In genomic region chr17:60321336-60322055, GRCh38 we compare ENCODE assay signal across 13 cellular contexts.
"Had no signal": no experiment of that assay in that cellular context is flagged by ENCODE, and none has a peak within 500 bp of the region (broad histone marks: within the 10 kb centered on the region; RNA-seq: fewer than 3 reads in every experiment).

No MANE protein-coding gene starts in this region.

- H3K4me3 ChIP-seq: coronary artery, mucosa of descending colon had no signal

- DNase-seq: activated naive CD4-positive, alpha-beta T cell treated with anti-CD3 and anti-CD28 coated beads, Interleukin-2, amount 50 U/mL, for 16 hours; central memory CD4-positive, alpha-beta T cell; effector CD4-positive, alpha-beta T cell; glutamatergic neuron; left cardiac atrium; mammary epithelial cell; mucosa of descending colon; naive thymus-derived CD8-positive, alpha-beta T cell; stimulated activated naive CD4-positive, alpha-beta T cell treated with Interleukin-2 at 50 U/mL for 16 hours had no signal

- H3K4me3 Mint-ChIP-seq: naive thymus-derived CD8-positive, alpha-beta T cell had no signal

- H3K27ac Mint-ChIP-seq: activated T-helper 2 cell treated with anti-CD3 and anti-CD28 coated beads, Interferon-gamma antibody, Interleukin-2, Interleukin-4, amounts not matched to agents 10 μg/mL and 5 μg/mL and 100 μg/mL, durations not matched to agents 14 hours and 24 hours and 36 hours; naive thymus-derived CD8-positive, alpha-beta T cell had no signal

- ATAC-seq: activated CD4-positive, CD25-positive, alpha-beta regulatory T cell treated with anti-CD3 and anti-CD28 coated beads, Interleukin-2, amount 50 U/mL, for 24 hours; left cardiac atrium; mucosa of descending colon; naive thymus-derived CD8-positive, alpha-beta T cell; sciatic nerve had no signal

- H3K27me3 Mint-ChIP-seq: naive thymus-derived CD8-positive, alpha-beta T cell had no signal

- H3K9me3 Mint-ChIP-seq: activated T-helper 2 cell treated with anti-CD3 and anti-CD28 coated beads, Interferon-gamma antibody, Interleukin-2, Interleukin-4, amounts not matched to agents 10 μg/mL and 5 μg/mL and 100 μg/mL, durations not matched to agents 14 hours and 24 hours and 36 hours; naive thymus-derived CD8-positive, alpha-beta T cell had no signal
